8 cellular contexts compared by ENCODE assay signal in the genomic region with DNA sequence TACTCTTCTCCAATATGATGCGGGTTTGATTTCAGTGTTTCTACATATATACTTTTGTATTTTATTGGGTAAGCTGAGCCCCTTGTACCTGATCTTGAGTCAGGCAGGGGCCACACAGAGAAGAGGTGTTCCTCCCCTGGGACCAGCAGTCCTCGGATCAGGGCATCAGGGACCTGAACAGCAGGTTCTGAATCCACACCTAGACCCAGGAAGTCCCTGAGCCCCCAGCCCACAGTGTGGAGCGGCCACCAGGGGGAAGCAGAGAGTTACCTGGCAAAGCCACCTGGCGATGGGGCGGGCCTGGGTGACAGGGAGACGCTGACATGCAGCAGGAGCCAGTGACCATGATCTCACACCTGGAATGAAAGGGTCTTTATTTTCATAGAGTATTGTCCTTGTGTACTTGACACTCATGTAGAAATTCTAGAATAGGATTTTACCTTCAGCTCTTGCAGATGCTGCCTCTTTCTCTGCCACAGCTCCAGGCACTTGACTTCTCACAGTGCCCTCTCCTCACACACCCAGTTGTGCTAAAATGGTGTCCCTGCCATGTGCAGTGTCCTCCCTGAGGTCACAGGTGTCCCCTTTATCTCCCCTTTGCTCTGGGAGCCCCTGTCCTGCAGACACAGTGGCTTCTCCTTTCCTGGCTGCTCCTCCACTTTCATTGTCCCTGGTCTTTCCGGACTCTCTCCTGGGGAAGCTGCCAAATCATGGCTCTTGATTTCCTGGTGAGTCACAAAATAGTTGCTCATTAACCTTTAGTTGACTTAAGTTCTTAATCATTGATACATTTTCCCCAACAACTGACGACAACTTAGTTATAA. TPM values are rescaled to one million over a fixed set of nuclear protein-coding genes. Genes with fewer than 3 reads are reported as not detected.
DNase-seq lines count a peak whose midpoint lies in the region; ATAC-seq, FAIRE-seq and TF ChIP-seq lines count a peak whose summit lies in the region.

No MANE protein-coding gene starts in this region.

- no peak overlapping the region for H3K4me3 Mint-ChIP-seq in stimulated activated naive CD8-positive, alpha-beta T cell treated with anti-CD3 and anti-CD28 coated beads, Interleukin-15, amount 100 ng/mL, for 72 hours

- peak overlapping the region; percentile 39 to 40 for H3K27ac ChIP-seq in mucosa of rectum (ENCODE audit: low read depth in 2 of 2, low read length in 2 of 2)

- no peak overlapping the region for H3K9ac ChIP-seq in mucosa of rectum (ENCODE audit: low read depth in 1 of 2, low read length in 2 of 2)

- H3K27me3 ChIP-seq in bronchial epithelial cell (ENCODE audit: control insufficient read depth, insufficient read depth, low read length) (no peaks in the 10 kb centered on the region), mucosa of rectum (ENCODE audit: control insufficient read depth in 2 of 2, insufficient read depth in 2 of 2, low read length in 2 of 2) (no peaks in the 10 kb centered on the region)

- TF ChIP-seq CTCF in WI38 (IDR thresholded peaks at IDR 0.05; ENCODE audit: low read depth, low read length) (peak; percentile 14; the same call in 1 of the 2 replicates), bronchial epithelial cell (IDR thresholded peaks at IDR 0.05; ENCODE audit: insufficient read depth, low read length, severe bottlenecking) (peak; percentile 74)

- H3K27ac Mint-ChIP-seq in stimulated activated naive CD8-positive, alpha-beta T cell treated with anti-CD3 and anti-CD28 coated beads, Interleukin-15, amount 100 ng/mL, for 72 hours = peak overlapping the region in 1 of 2 donors; percentile 64

- no peak for FAIRE-seq in bronchial epithelial cell (lab: Jason Lieb, UNC)

- no peak overlapping the region for H3K4me3 ChIP-seq in WI38 (ENCODE audit: low read depth, low read length)
- H3K4me3 ChIP-seq in bronchial epithelial cell (ENCODE audit: low read depth, low read length) = no peak overlapping the region
- peak overlapping the region; percentile 13 to 38 for H3K4me3 ChIP-seq in mucosa of rectum (ENCODE audit: low read length in 2 of 2)

- H3K36me3 ChIP-seq in bronchial epithelial cell (ENCODE audit: control insufficient read depth, insufficient read depth, low read length) (no peaks in the 10 kb centered on the region), mucosa of rectum (ENCODE audit: control insufficient read depth in 2 of 2, insufficient read depth in 2 of 2, low read length in 2 of 2) (no peaks in the 10 kb centered on the region)

- peaks cover 3 to 11% of the 10 kb centered on the region in 2 donors for H3K4me1 ChIP-seq in mucosa of rectum (ENCODE audit: control insufficient read depth in 2 of 2, insufficient read depth in 2 of 2, low read length in 2 of 2)

- H3K4me1 Mint-ChIP-seq in stimulated activated naive CD8-positive, alpha-beta T cell treated with anti-CD3 and anti-CD28 coated beads, Interleukin-15, amount 100 ng/mL, for 72 hours = no peaks in the 10 kb centered on the region

- no peaks in the 10 kb centered on the region for H3K9me3 Mint-ChIP-seq in stimulated activated naive CD8-positive, alpha-beta T cell treated with anti-CD3 and anti-CD28 coated beads, Interleukin-15, amount 100 ng/mL, for 72 hours

- peak; percentile 2 for DNase-seq in DMS114 treated with DMSO at 0.1 percent for 48 hours (lab: John Stamatoyannopoulos, UW; ENCODE audit: unreplicated experiment)
- DNase-seq in LoVo (ENCODE audit: low spot score) = peak; percentile 67
- peak; percentile 39 for DNase-seq in bronchial epithelial cell (ENCODE audit: low read depth)
- DNase-seq in stimulated activated naive CD8-positive, alpha-beta T cell treated with anti-CD3 and anti-CD28 coated beads, Interleukin-15, amount 100 ng/mL, for 72 hours = peak; percentile 50 to 61
- no peak for DNase-seq in AML-193 (lab: John Stamatoyannopoulos, UW)

- no peaks in the 10 kb centered on the region for H3K9me3 ChIP-seq in mucosa of rectum (ENCODE audit: control insufficient read depth in 2 of 2, low read length in 2 of 2)

- peak; percentile 77 for ATAC-seq in stimulated activated naive CD8-positive, alpha-beta T cell treated with anti-CD3 and anti-CD28 coated beads, Interleukin-15, amount 100 ng/mL, for 72 hours
- no peak for ATAC-seq in GM21360 (IDR thresholded peaks at IDR 0.05; ENCODE audit: unreplicated experiment)

- H3K27me3 Mint-ChIP-seq in stimulated activated naive CD8-positive, alpha-beta T cell treated with anti-CD3 and anti-CD28 coated beads, Interleukin-15, amount 100 ng/mL, for 72 hours = no peaks in the 10 kb centered on the region

RNA-seq across cellular contexts. Expression of gene GGTLC2, which starts 48.5 kb away (rescaled TPM):
- not detected in 2 replicates for total RNA-seq in bronchial epithelial cell

Comparison
In these comparisons a context has a peak if more than half of its experiments do, and no peak if none do; other contexts are left out.
1. DNase-seq: peak in DMS114 treated with DMSO at 0.1 percent for 48 hours (single experiment), LoVo (single experiment), bronchial epithelial cell (single experiment) and stimulated activated naive CD8-positive, alpha-beta T cell treated with anti-CD3 and anti-CD28 coated beads, Interleukin-15, amount 100 ng/mL, for 72 hours (2 of 2); none in AML-193 (0 of 2).
2. H3K4me3 ChIP-seq: peak in mucosa of rectum (2 of 2); none in WI38 (single experiment) and bronchial epithelial cell (single experiment).